In genomic region chr2:231929961-231930600, GRCh38 we compare ENCODE assay signal across 9 cellular contexts. TPM values are rescaled to one million over a fixed set of nuclear protein-coding genes. Genes with fewer than 3 reads are reported as not detected.
A peak's percentile ranks its signal among the peaks of the same experiment; 100 is the strongest.
DNase-seq lines count a peak whose midpoint lies in the region; ATAC-seq and TF ChIP-seq lines count a peak whose summit lies in the region.
"Had no signal": no experiment of that assay in that cellular context is flagged by ENCODE, and none has a peak within 500 bp of the region (broad histone marks: within the 10 kb centered on the region; RNA-seq: fewer than 3 reads in every experiment).

No MANE protein-coding gene starts in this region.

- no peaks in the 10 kb centered on the region for H3F3A ChIP-seq in GM23248 (ENCODE audit: insufficient read depth)

- no peak for ATAC-seq in GM19023 (IDR thresholded peaks at IDR 0.05; ENCODE audit: unreplicated experiment)

- H3K4me2 ChIP-seq in osteoblast (ENCODE audit: insufficient read depth, low read length) (no peak overlapping the region), GM23248 (ENCODE audit: unreplicated experiment) (no peak overlapping the region)

- 23% methylated on average over 11 of the region's 11 CpGs for WGBS in GM23248 (ENCODE audit: low coverage in 1 of 2, low lambda C conversion rate in 2 of 2, missing lambda C conversion rate in 2 of 2), 2 experiments

- H3K79me2 ChIP-seq in osteoblast (ENCODE audit: insufficient read depth, low read length) (no peaks in the 10 kb centered on the region), GM23248 (ENCODE audit: insufficient read depth) (no peaks in the 10 kb centered on the region)

- in situ Hi-C loops in GM23248 (cut with MboI) = loop anchor here (10.0 kb wide), 1 partner anchor 205 kb away; no protein-coding TSS in a partner anchor

- no peak overlapping the region for H3K4me3 ChIP-seq in LNCaP clone FGC (ENCODE audit: low read depth, low read length)
- no peak overlapping the region for H3K4me3 ChIP-seq in coronary artery
- no peak overlapping the region for H3K4me3 ChIP-seq in osteoblast (ENCODE audit: insufficient read depth, low read length)
- no peak overlapping the region for H3K4me3 ChIP-seq in GM23248

- H3K9me3 ChIP-seq in osteoblast (ENCODE audit: low read depth, low read length) = no peaks in the 10 kb centered on the region
- no peaks in the 10 kb centered on the region for H3K9me3 ChIP-seq in GM23248 (ENCODE audit: low read depth)

- CTCF ChIA-PET in GM10248 (lab: Yijun Ruan, JAX) = interaction anchor here (0.9 to 3.5 kb wide), 5 partner anchors 10 to 362 kb away, joined by 4 to 14 read pairs (median 8); no protein-coding TSS in a partner anchor

- TF ChIP-seq CTCF in GM10248 (IDR thresholded peaks at IDR 0.05; ENCODE audit: control extremely low read depth, extremely low read depth, low read depth, missing control alignments) = peak; percentile 25
- TF ChIP-seq CTCF in LNCaP clone FGC (IDR thresholded peaks at IDR 0.05; ENCODE audit: control insufficient read depth, extremely low read depth, insufficient read depth) = 0 out of 2 replicates have a peak, but pooled peaks have one; percentile 6
- no peak for TF ChIP-seq CTCF in coronary artery (IDR thresholded peaks at IDR 0.05)
- peak; percentile 42 for TF ChIP-seq CTCF in osteoblast (IDR thresholded peaks at IDR 0.05; ENCODE audit: extremely low read depth, low read depth, low read length)

- H3K27me3 ChIP-seq in osteoblast (ENCODE audit: insufficient read depth, low read length) (peaks cover 62% of the 10 kb centered on the region), GM23248 (replicated peaks; ENCODE audit: insufficient read depth) (peaks cover 34% of the 10 kb centered on the region)

- H3K9ac ChIP-seq in GM23248 = no peak overlapping the region

- no peaks in the 10 kb centered on the region for H3K36me3 ChIP-seq in osteoblast (ENCODE audit: insufficient read depth, low read length)
- H3K36me3 ChIP-seq in GM23248 (ENCODE audit: low read depth) = no peaks in the 10 kb centered on the region

- DNase-seq in GM10248 (ENCODE audit: extremely low spot score) = peak; percentile 53
- DNase-seq in LNCaP clone FGC (ENCODE audit: low read depth) = no peak
- peak; percentile 62 for DNase-seq in coronary artery (ENCODE audit: low spot score)
- peak; percentile 34 for DNase-seq in osteoblast (ENCODE audit: insufficient read length, low spot score, missing footprints)
- no peak for DNase-seq in GM23248
- no peak for DNase-seq in NCI-H187 treated with DMSO at 0.1 percent for 48 hours (lab: John Stamatoyannopoulos, UW)
- no peak for DNase-seq in cerebellum (ENCODE audit: low spot score)

- no peak overlapping the region for H3K27ac ChIP-seq in coronary artery
- no peak overlapping the region for H3K27ac ChIP-seq in osteoblast (ENCODE audit: low read depth, low read length)
- H3K27ac ChIP-seq in GM23248 = no peak overlapping the region

- POLR2A ChIA-PET in GM10248 (lab: Yijun Ruan, JAX) = no interaction called here

- no peaks in the 10 kb centered on the region for H3K9me2 ChIP-seq in GM23248 (ENCODE audit: insufficient read depth)

- H4K20me1 ChIP-seq in osteoblast (ENCODE audit: insufficient read depth, low read length) (no peaks in the 10 kb centered on the region), GM23248 (ENCODE audit: insufficient read depth) (no peaks in the 10 kb centered on the region)

- H3K4me1 ChIP-seq in osteoblast (ENCODE audit: insufficient read depth, low read length) = peaks cover 8% of the 10 kb centered on the region
- H3K4me1 ChIP-seq in GM23248 (ENCODE audit: insufficient read depth) = no peaks in the 10 kb centered on the region

- H2AFZ ChIP-seq in osteoblast (ENCODE audit: low read length) = no peak overlapping the region
- no peak overlapping the region for H2AFZ ChIP-seq in GM23248

RNA-seq across cellular contexts. Expression of gene NPPC, which starts 3.9 kb away (rescaled TPM):
- total RNA-seq in osteoblast (not detected in 2 replicates), cerebellum (2.0 TPM)
- not detected in 2 replicates for total RNA-seq in GM23248 (2014; rRNA removed; shearing (Covaris generic))
- 0.26 and 0.29 TPM in 2 replicates for polyA plus RNA-seq in GM23248 (2016; fragmentation: Nextera tagmentation; extraction: Ambion mirVana)
- total RNA-seq: T-helper 1 cell treated with Interleukin-12 subunit alpha and Interleukin-12 subunit beta and Interleukin-4 antibody, amounts not matched to agents 30 ng/mL and 1 ng/mL, for 36 hours had no signal

RNA-seq across cellular contexts. Expression of gene DIS3L2, which starts 31.4 kb away (rescaled TPM):
- total RNA-seq in osteoblast (21.2 and 28.2 TPM in 2 replicates), cerebellum (44.3 TPM)
- 9.4 and 15.6 TPM in 2 replicates for total RNA-seq in GM23248 (2014; rRNA removed; shearing (Covaris generic))
- polyA plus RNA-seq in GM23248 (2016; fragmentation: Nextera tagmentation; extraction: Ambion mirVana) = 9.3 and 10.0 TPM in 2 replicates

Comparison
In these comparisons a context has a peak if more than half of its experiments do, and no peak if none do; other contexts are left out.
1. DNase-seq: peak in GM10248 (single experiment), coronary artery (single experiment) and osteoblast (single experiment); none in LNCaP clone FGC (single experiment), GM23248 (single experiment), NCI-H187 treated with DMSO at 0.1 percent for 48 hours (single experiment) and cerebellum (single experiment).